ENCODE assay signal across 8 cellular contexts in genomic region chr9:37471942-37472679, GRCh38. TPM values are rescaled to one million over a fixed set of nuclear protein-coding genes. Genes with fewer than 3 reads are reported as not detected.
DNase-seq lines count a peak whose midpoint lies in the region; ATAC-seq and TF ChIP-seq lines count a peak whose summit lies in the region.

No MANE protein-coding gene starts in this region.

- TF ChIP-seq CTCF in Panc1 (IDR thresholded peaks at IDR 0.05): no peak

- in situ Hi-C loops in Panc1 (cut with HindIII; ENCODE audit: low pct_unique_long_range_greater_than_20kb, low sequenced_read_pairs): no loop called here

- WGBS in aorta, 2 donors: 12 to 15% methylated on average over 7 of the region's 7 CpGs

- H3K4me1 ChIP-seq in ES-I3 (ENCODE audit: insufficient read depth, low read length) (0 out of 2 replicates have a peak, but pooled peaks cover 15% of the 10 kb centered on the region), Panc1 (ENCODE audit: control insufficient read depth, insufficient read depth, low read length) (peaks cover 28% of the 10 kb centered on the region), endocrine pancreas (ENCODE audit: control insufficient read depth, insufficient read depth, low read length) (no peaks in the 10 kb centered on the region), mononuclear cell (ENCODE audit: insufficient read depth, low read length) (peaks cover 4% of the 10 kb centered on the region), aorta (ENCODE audit: control insufficient read depth in 1 of 2, insufficient read depth in 2 of 2, low read length in 2 of 2) (no peaks in the 10 kb centered on the region)

- H3K9ac ChIP-seq in ES-I3 (ENCODE audit: low read depth, low read length) (peak overlapping the region; percentile 52), endocrine pancreas (ENCODE audit: control insufficient read depth, insufficient read depth, low read length) (no peak overlapping the region)

- H3K36me3 ChIP-seq in ES-I3 (ENCODE audit: insufficient read depth, low read length): no peaks in the 10 kb centered on the region
- H3K36me3 ChIP-seq in Panc1 (ENCODE audit: control insufficient read depth, insufficient read depth, low read length): no peaks in the 10 kb centered on the region; the same call in 1 of the 2 replicates
- H3K36me3 ChIP-seq in endocrine pancreas (ENCODE audit: control insufficient read depth, insufficient read depth, low read length): no peaks in the 10 kb centered on the region
- H3K36me3 ChIP-seq in aorta (ENCODE audit: control insufficient read depth in 1 of 2, insufficient read depth in 2 of 2, low read length in 1 of 2): no peaks in the 10 kb centered on the region

- H3K9me3 ChIP-seq in ES-I3 (ENCODE audit: control insufficient read depth, insufficient read depth, low read length) (peaks cover 10% of the 10 kb centered on the region), Panc1 (ENCODE audit: control insufficient read depth, insufficient read depth, low read depth, low read length) (peaks cover 16% of the 10 kb centered on the region), endocrine pancreas (ENCODE audit: control insufficient read depth, low read length) (no peaks in the 10 kb centered on the region), mononuclear cell (ENCODE audit: low read depth, low read length) (peaks cover 11% of the 10 kb centered on the region), aorta (ENCODE audit: control insufficient read depth, low read length) (no peaks in the 10 kb centered on the region)

- H3K27me3 ChIP-seq in Panc1 (ENCODE audit: control insufficient read depth, insufficient read depth, low read length) (no peaks in the 10 kb centered on the region), endocrine pancreas (ENCODE audit: control insufficient read depth, insufficient read depth, low read length) (no peaks in the 10 kb centered on the region), mononuclear cell (ENCODE audit: insufficient read depth, low read length) (no peaks in the 10 kb centered on the region), aorta (ENCODE audit: control insufficient read depth in 1 of 2, insufficient read depth in 2 of 2, low read length in 1 of 2) (no peaks in the 10 kb centered on the region)

- DNase-seq in Panc1 (ENCODE audit: low read depth, low spot score) (peak; percentile 97), aorta (no peak), NCI-H1694 (lab: John Stamatoyannopoulos, UW) (no peak), NCI-H524 (lab: John Stamatoyannopoulos, UW) (no peak)
- no peak for DNase-seq in stimulated activated CD4-positive, alpha-beta T cell treated with anti-CD3 and anti-CD28 coated beads, Interleukin-15, amount 100 ng/mL, for 24 hours

- POLR2A ChIA-PET in Panc1 (lab: Charles Lee): interaction anchor here (0.6 kb wide), 1 partner anchor 46 kb away, joined by 3 read pairs; no protein-coding TSS in a partner anchor

- CTCF ChIA-PET in Panc1 (lab: Charles Lee): no interaction called here

- intact Hi-C loops in Panc1 (cut with micrococcal nuclease; ENCODE audit: unreplicated experiment): loop anchor here (10.0 kb wide), 1 partner anchor 273 kb away; no protein-coding TSS in a partner anchor
- intact Hi-C loops in aorta (cut with DNase I): no loop called here

- ATAC-seq in Panc1 (peak; percentile 94), aorta (ENCODE audit: low FRiP score) (peak; percentile 74)

- H3K4me3 ChIP-seq in Panc1 (ENCODE audit: low read depth in 2 of 2, low read length in 2 of 2) (peak overlapping the region; percentile 32 to 66), endocrine pancreas (ENCODE audit: control insufficient read depth, insufficient read depth, low read length) (peak overlapping the region; percentile 72), mononuclear cell (ENCODE audit: low read length) (peak overlapping the region; percentile 26), aorta (ENCODE audit: low read length in 2 of 2) (peak overlapping the region in 1 of 2 donors; percentile 21)

- BruUV-seq in Panc1 (replicated peaks; lab: Mats Ljungman, UMichigan): TSS peak; percentile 98

- H3K27ac ChIP-seq in Panc1 (ENCODE audit: low read length): peak overlapping the region; percentile 98
- H3K27ac ChIP-seq in aorta (ENCODE audit: low read depth in 1 of 2, low read length in 2 of 2): peak overlapping the region; percentile 82 to 90

RNA-seq across cellular contexts. Expression of gene ZBTB5, which starts 6.9 kb away (rescaled TPM):
- total RNA-seq in Panc1 (2021; ENCODE audit: unreplicated experiment) (30.6 TPM), mononuclear cell (37.8 TPM), aorta (10 to 100 TPM; 10.7 to 11.4 TPM)
- polyA plus RNA-seq in Panc1 (2012; ENCODE audit: insufficient read length): 17.1 TPM
- 1 to 10 TPM; 2.4 to 8.0 TPM for polyA plus RNA-seq in aorta

RNA-seq across cellular contexts. Expression of gene POLR1E, which starts 13.6 kb away (rescaled TPM):
- total RNA-seq in Panc1 (2021; ENCODE audit: unreplicated experiment) (93.8 TPM), mononuclear cell (28.9 TPM), aorta (10 to 100 TPM; 16.7 to 23.8 TPM)
- polyA plus RNA-seq in Panc1 (2012; ENCODE audit: insufficient read length): 56.8 TPM
- polyA plus RNA-seq in aorta: 10 to 100 TPM; 15.1 to 25.7 TPM

RNA-seq across cellular contexts. Expression of gene GRHPR, which starts 49.6 kb away (rescaled TPM):
- total RNA-seq in Panc1 (2021; ENCODE audit: unreplicated experiment) (238 TPM), mononuclear cell (56.4 TPM), aorta (10 to 100 TPM; 59.4 to 75.3 TPM)
- polyA plus RNA-seq in Panc1 (2012; ENCODE audit: insufficient read length): 439 TPM
- polyA plus RNA-seq in aorta: 10 to 100 TPM; 72.9 to 99.7 TPM
